In the genomic region with DNA sequence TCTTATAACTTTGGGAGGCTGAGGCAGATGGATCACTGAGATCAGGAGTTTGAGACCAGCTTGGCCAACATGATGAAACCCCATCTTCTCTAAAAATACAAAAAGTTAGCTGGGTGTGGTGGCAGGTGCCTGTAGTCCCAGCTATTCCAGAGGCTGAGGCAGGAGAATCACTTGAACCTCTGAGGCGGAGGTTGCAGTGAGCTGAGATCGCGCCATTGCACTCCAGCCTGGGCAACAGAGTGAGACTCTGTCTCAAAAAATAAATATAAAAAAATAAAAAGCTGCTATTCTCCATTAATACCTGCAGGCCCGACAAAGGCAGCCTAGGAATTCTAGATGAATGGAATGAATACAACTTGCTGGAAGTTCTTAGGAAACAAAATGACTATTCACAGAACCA, we compare ENCODE assay signal across 8 cellular contexts. TPM values are rescaled to one million over a fixed set of nuclear protein-coding genes. Genes with fewer than 3 reads are reported as not detected.
DNase-seq lines count a peak whose midpoint lies in the region; ATAC-seq, FAIRE-seq and TF ChIP-seq lines count a peak whose summit lies in the region.
"Not testable (repeated sequence)": the region's sequence is repeated elsewhere in the genome, so short reads cannot be mapped to it uniquely, and the experiment has no call there.

No MANE protein-coding gene starts in this region.

- not testable (repeated sequence) for H3K27ac ChIP-seq in CD4-positive, alpha-beta T cell (ENCODE audit: low read depth, low read length); PC-9; astrocyte (ENCODE audit: low read depth, low read length)

- BruUV-seq in PC-9 (replicated peaks; lab: Mats Ljungman, UMichigan), result not testable (repeated sequence)

- peaks cover 32% of the 10 kb centered on the region for H3K4me1 Mint-ChIP-seq in CD4-positive, alpha-beta T cell (ENCODE audit: low read depth)
- peaks cover 27% of the 10 kb centered on the region for H3K4me1 Mint-ChIP-seq in activated CD8-positive, alpha-beta T cell treated with anti-CD3 and anti-CD28 coated beads for 36 hours (ENCODE audit: low read depth)
- not testable (repeated sequence) for H3K4me1 Mint-ChIP-seq in astrocyte (ENCODE audit: low read depth, unreplicated experiment); stimulated activated memory B cell treated with anti-CD40 and anti-IgM and Interleukin-4, amounts not matched to agents 10 μg/mL and 1 μg/mL and 100 μg/mL, for 72 hours
- H3K4me1 Mint-ChIP-seq in naive thymus-derived CD8-positive, alpha-beta T cell, result peaks cover 4 to 40% (median 20%) of the 10 kb centered on the region in 4 donors

- H3K27me3 ChIP-seq in CD4-positive, alpha-beta T cell (ENCODE audit: control insufficient read depth, insufficient read depth, low read length); PC-9 (ENCODE audit: insufficient read depth, low read depth); astrocyte (ENCODE audit: insufficient read depth, low read length): not testable (repeated sequence)

- H3K36me3 ChIP-seq in PC-9 (ENCODE audit: low read depth) (peaks cover 13% of the 10 kb centered on the region), astrocyte (ENCODE audit: insufficient read depth, low read length) (peaks cover 12% of the 10 kb centered on the region)

- not testable (repeated sequence) for DNase-seq in CD4-positive, alpha-beta T cell; HFF-Myc (ENCODE audit: extremely low read depth, low read depth); PC-9; activated CD8-positive, alpha-beta T cell treated with anti-CD3 and anti-CD28 coated beads for 36 hours; astrocyte (ENCODE audit: low read depth); fibroblast of mammary gland (ENCODE audit: low read depth); naive thymus-derived CD8-positive, alpha-beta T cell

- H3K27ac Mint-ChIP-seq in CD4-positive, alpha-beta T cell, result peak overlapping the region; percentile 81
- H3K27ac Mint-ChIP-seq in activated CD8-positive, alpha-beta T cell treated with anti-CD3 and anti-CD28 coated beads for 36 hours, result peak overlapping the region; percentile 54
- not testable (repeated sequence) for H3K27ac Mint-ChIP-seq in astrocyte (ENCODE audit: unreplicated experiment); stimulated activated memory B cell treated with anti-CD40 and anti-IgM and Interleukin-4, amounts not matched to agents 10 μg/mL and 1 μg/mL and 100 μg/mL, for 72 hours
- H3K27ac Mint-ChIP-seq in naive thymus-derived CD8-positive, alpha-beta T cell, result peak overlapping the region in 8 of 10 donors; percentile 15 to 79 (median 56)

- H3K4me1 ChIP-seq in PC-9 (replicated peaks; ENCODE audit: insufficient read depth) (peaks cover 14% of the 10 kb centered on the region), astrocyte (ENCODE audit: insufficient read depth, low read length) (peaks cover 13% of the 10 kb centered on the region)

- H3K4me3 ChIP-seq in HFF-Myc (replicated peaks; ENCODE audit: low read depth, low read length) (peak overlapping the region; percentile 67), PC-9 (peak overlapping the region; percentile 96; the same call in 1 of the 2 replicates), astrocyte (ENCODE audit: insufficient read depth, low read depth, low read length) (peak overlapping the region; percentile 44), fibroblast of mammary gland (ENCODE audit: control insufficient read depth, low read depth, low read length) (peak overlapping the region; percentile 34)

- not testable (repeated sequence) for FAIRE-seq in astrocyte (lab: Jason Lieb, UNC)

- H4K20me1 ChIP-seq in PC-9 (ENCODE audit: insufficient read depth) (peaks cover 28% of the 10 kb centered on the region), astrocyte (ENCODE audit: insufficient read depth, low read length) (peaks cover 35% of the 10 kb centered on the region)

- H3K9me2 ChIP-seq in PC-9 (ENCODE audit: insufficient read depth), result not testable (repeated sequence)

- H3K4me3 Mint-ChIP-seq in CD4-positive, alpha-beta T cell, result peak overlapping the region; percentile 73
- H3K4me3 Mint-ChIP-seq in activated CD8-positive, alpha-beta T cell treated with anti-CD3 and anti-CD28 coated beads for 36 hours, result peak overlapping the region; percentile 88
- H3K4me3 Mint-ChIP-seq in astrocyte (ENCODE audit: unreplicated experiment), result peak overlapping the region; percentile 8
- peak overlapping the region; percentile 33 to 83 (median 66) for H3K4me3 Mint-ChIP-seq in naive thymus-derived CD8-positive, alpha-beta T cell
- H3K4me3 Mint-ChIP-seq in stimulated activated memory B cell treated with anti-CD40 and anti-IgM and Interleukin-4, amounts not matched to agents 10 μg/mL and 1 μg/mL and 100 μg/mL, for 72 hours, result peak overlapping the region; percentile 18

- not testable (repeated sequence) for TF ChIP-seq CTCF in CD4-positive, alpha-beta T cell (IDR thresholded peaks at IDR 0.05); HFF-Myc (IDR thresholded peaks at IDR 0.05; ENCODE audit: low read depth, low read length, missing control alignments); PC-9 (conservative IDR thresholded peaks at IDR 0.05); activated CD8-positive, alpha-beta T cell treated with anti-CD3 and anti-CD28 coated beads for 36 hours (IDR thresholded peaks at IDR 0.05); astrocyte (IDR thresholded peaks at IDR 0.05; ENCODE audit: insufficient read depth, low read depth, low read length); fibroblast of mammary gland (conservative IDR thresholded peaks at IDR 0.05; ENCODE audit: control insufficient read depth, insufficient read depth, low read depth, low read length)

- H3K36me3 Mint-ChIP-seq in CD4-positive, alpha-beta T cell (ENCODE audit: low read depth), result peaks cover 24% of the 10 kb centered on the region
- peaks cover 41% of the 10 kb centered on the region for H3K36me3 Mint-ChIP-seq in activated CD8-positive, alpha-beta T cell treated with anti-CD3 and anti-CD28 coated beads for 36 hours (ENCODE audit: low read depth)
- not testable (repeated sequence) for H3K36me3 Mint-ChIP-seq in astrocyte (ENCODE audit: low read depth, unreplicated experiment); stimulated activated memory B cell treated with anti-CD40 and anti-IgM and Interleukin-4, amounts not matched to agents 10 μg/mL and 1 μg/mL and 100 μg/mL, for 72 hours
- peaks cover 0 to 27% (median 3%) of the 10 kb centered on the region in 3 donors for H3K36me3 Mint-ChIP-seq in naive thymus-derived CD8-positive, alpha-beta T cell

- H2AFZ ChIP-seq in PC-9; astrocyte (ENCODE audit: low read depth, low read length): not testable (repeated sequence)

- not testable (repeated sequence) for H3K9me3 Mint-ChIP-seq in CD4-positive, alpha-beta T cell; activated CD8-positive, alpha-beta T cell treated with anti-CD3 and anti-CD28 coated beads for 36 hours; astrocyte (ENCODE audit: unreplicated experiment); naive thymus-derived CD8-positive, alpha-beta T cell; stimulated activated memory B cell treated with anti-CD40 and anti-IgM and Interleukin-4, amounts not matched to agents 10 μg/mL and 1 μg/mL and 100 μg/mL, for 72 hours

- H3F3A ChIP-seq in PC-9 (ENCODE audit: insufficient read depth, low read depth), result peaks cover 35% of the 10 kb centered on the region

- not testable (repeated sequence) for ATAC-seq in CD4-positive, alpha-beta T cell (ENCODE audit: poor library complexity); activated CD8-positive, alpha-beta T cell treated with anti-CD3 and anti-CD28 coated beads for 36 hours; naive thymus-derived CD8-positive, alpha-beta T cell; stimulated activated memory B cell treated with anti-CD40 and anti-IgM and Interleukin-4, amounts not matched to agents 10 μg/mL and 1 μg/mL and 100 μg/mL, for 72 hours

- POLR2A ChIA-PET in CD4-positive, alpha-beta T cell (lab: Charles Lee); PC-9 (lab: Charles Lee; ENCODE audit: unreplicated experiment): not testable (repeated sequence)
- POLR2A ChIA-PET in activated CD8-positive, alpha-beta T cell treated with anti-CD3 and anti-CD28 coated beads for 36 hours (lab: Charles Lee), result interaction anchor here (0.7 to 3.8 kb wide), 4 partner anchors 9 to 97 kb away, joined by 3 to 28 read pairs (median 5); partner anchors contain the start of gene DDX19A
- POLR2A ChIA-PET in naive thymus-derived CD8-positive, alpha-beta T cell (lab: Charles Lee), result interaction anchor here (2.4 kb wide), 1 partner anchor 50 kb away, joined by 5 read pairs; no protein-coding TSS in a partner anchor

- intact Hi-C loops in CD4-positive, alpha-beta T cell (cut with DNase I, micrococcal nuclease), result loop anchor here (2.0 to 10.0 kb wide), 4 partner anchors 38 to 915 kb away; partner anchors contain the start of genes AARS1 (in 1 of the 2), COG4 (in 1 of the 2), COG8 (in 1 of the 2) and DDX19A (in 1 of the 2)
- intact Hi-C loops in PC-9 (cut with micrococcal nuclease; ENCODE audit: unreplicated experiment); activated CD8-positive, alpha-beta T cell treated with anti-CD3 and anti-CD28 coated beads for 36 hours (cut with micrococcal nuclease): not testable (repeated sequence)

- CTCF ChIA-PET in CD4-positive, alpha-beta T cell (lab: Charles Lee); PC-9 (lab: Charles Lee): not testable (repeated sequence)
- CTCF ChIA-PET in activated CD8-positive, alpha-beta T cell treated with anti-CD3 and anti-CD28 coated beads for 36 hours (lab: Charles Lee), result interaction anchor here (0.7 to 2.4 kb wide), 2 partner anchors 18 to 730 kb away, joined by 3 to 8 read pairs; no protein-coding TSS in a partner anchor

- not testable (repeated sequence) for H3K9me3 ChIP-seq in CD4-positive, alpha-beta T cell (ENCODE audit: control insufficient read depth, low read length); PC-9 (ENCODE audit: insufficient read depth, low read depth); astrocyte (ENCODE audit: insufficient read depth, low read depth, low read length)

- H3K27me3 Mint-ChIP-seq in CD4-positive, alpha-beta T cell; activated CD8-positive, alpha-beta T cell treated with anti-CD3 and anti-CD28 coated beads for 36 hours; astrocyte (ENCODE audit: low read depth, unreplicated experiment); naive thymus-derived CD8-positive, alpha-beta T cell; stimulated activated memory B cell treated with anti-CD40 and anti-IgM and Interleukin-4, amounts not matched to agents 10 μg/mL and 1 μg/mL and 100 μg/mL, for 72 hours: not testable (repeated sequence)

- not testable (repeated sequence) for H3K9ac ChIP-seq in astrocyte (ENCODE audit: low read length)

- peak overlapping the region; percentile 98 for H3K4me2 ChIP-seq in PC-9
- peak overlapping the region; percentile 67 for H3K4me2 ChIP-seq in astrocyte (ENCODE audit: low read length)

- peaks cover 40% of the 10 kb centered on the region for H3K79me2 ChIP-seq in PC-9 (ENCODE audit: low read depth)
- H3K79me2 ChIP-seq in astrocyte (ENCODE audit: insufficient read depth, low read length), result peaks cover 26% of the 10 kb centered on the region

RNA-seq across cellular contexts. Expression of gene EXOSC6, which starts 2.0 kb away (rescaled TPM):
- 10 to 100 TPM; 27.8 to 28.2 TPM for total RNA-seq in CD4-positive, alpha-beta T cell
- total RNA-seq in PC-9 (2021), result 16.5 and 17.8 TPM in 2 replicates
- total RNA-seq in activated CD8-positive, alpha-beta T cell treated with anti-CD3 and anti-CD28 coated beads for 36 hours, result 10 to 100 TPM; 23.6 to 25.0 TPM
- 49.2 and 49.5 TPM in 2 replicates for total RNA-seq in astrocyte
- total RNA-seq in naive thymus-derived CD8-positive, alpha-beta T cell, result 10 to 100 TPM; 38.7 to 39.3 TPM
- polyA plus RNA-seq in naive thymus-derived CD8-positive, alpha-beta T cell, result 10 to 100 TPM in 2 of 3 donors, 1 to 10 TPM in 1; 8.0 to 18.0 (median 16.5) TPM

RNA-seq across cellular contexts. Expression of gene AARS1, which starts 39.6 kb away (rescaled TPM):
- 10 to 100 TPM; 10.3 to 11.1 TPM for total RNA-seq in CD4-positive, alpha-beta T cell
- total RNA-seq in PC-9 (2021), result 142 and 180 TPM in 2 replicates
- 100 to 1,000 TPM; 160 to 162 TPM for total RNA-seq in activated CD8-positive, alpha-beta T cell treated with anti-CD3 and anti-CD28 coated beads for 36 hours
- total RNA-seq in astrocyte, result 157 and 167 TPM in 2 replicates
- total RNA-seq in naive thymus-derived CD8-positive, alpha-beta T cell, result 100 to 1,000 TPM; 140 to 144 TPM
- 10 to 100 TPM; 22.9 to 45.6 (median 37.8) TPM for polyA plus RNA-seq in naive thymus-derived CD8-positive, alpha-beta T cell

RNA-seq across cellular contexts. Expression of gene DDX19B, which starts 49.3 kb away (rescaled TPM):
- 10 to 100 TPM; 23.0 TPM for total RNA-seq in CD4-positive, alpha-beta T cell
- total RNA-seq in PC-9 (2021), result 40.1 and 42.1 TPM in 2 replicates
- total RNA-seq in activated CD8-positive, alpha-beta T cell treated with anti-CD3 and anti-CD28 coated beads for 36 hours, result 10 to 100 TPM; 34.8 to 42.2 TPM
- total RNA-seq in astrocyte, result 25.3 and 25.7 TPM in 2 replicates
- 10 to 100 TPM; 33.7 to 37.9 TPM for total RNA-seq in naive thymus-derived CD8-positive, alpha-beta T cell
- 10 to 100 TPM; 34.5 to 48.2 (median 40.0) TPM for polyA plus RNA-seq in naive thymus-derived CD8-positive, alpha-beta T cell

Comparison
In these comparisons a context has a peak if more than half of its experiments do, and no peak if none do; other contexts are left out.
1. H3K4me3 Mint-ChIP-seq: peak in every context shown above with its lines; median percentile 88 in activated CD8-positive, alpha-beta T cell treated with anti-CD3 and anti-CD28 coated beads for 36 hours; 73 in CD4-positive, alpha-beta T cell; 66 in naive thymus-derived CD8-positive, alpha-beta T cell; 18 in stimulated activated memory B cell treated with anti-CD40 and anti-IgM and Interleukin-4, amounts not matched to agents 10 μg/mL and 1 μg/mL and 100 μg/mL, for 72 hours; 8 in astrocyte.
2. H3K4me3 ChIP-seq: peak in every context shown above with its lines; median percentile 96 in PC-9; 67 in HFF-Myc; 44 in astrocyte; 34 in fibroblast of mammary gland.
3. RNA of gene AARS1, which starts 39.6 kb away (total RNA-seq): 142 to 180 TPM in PC-9, 160 to 162 TPM in activated CD8-positive, alpha-beta T cell treated with anti-CD3 and anti-CD28 coated beads for 36 hours, 157 to 167 TPM in astrocyte and 140 to 144 TPM in naive thymus-derived CD8-positive, alpha-beta T cell; 10.3 to 11.1 TPM in CD4-positive, alpha-beta T cell; every median in the first group is over 10 times any median in the second.